In the genomic region with DNA sequence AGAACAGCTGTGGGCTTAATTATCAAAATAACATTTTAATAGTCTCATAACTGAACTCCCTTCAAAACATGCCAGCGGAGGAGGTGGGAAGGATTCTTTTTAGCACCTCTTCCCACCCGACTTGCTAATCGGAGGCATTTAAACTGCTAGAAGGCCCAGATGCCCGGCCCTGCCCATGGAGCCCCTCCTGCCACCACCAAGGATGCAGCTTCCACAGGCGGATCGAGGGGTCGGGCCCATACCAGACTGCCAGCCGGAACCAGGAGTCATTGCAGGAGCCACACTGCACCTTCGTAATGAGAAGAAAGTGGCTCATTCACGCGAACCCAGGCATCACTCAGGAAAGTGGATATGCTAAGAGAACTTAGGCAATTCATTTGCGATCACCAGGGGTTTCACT, we compare ENCODE assay signal across 1 cellular context.
TF ChIP-seq lines count a peak whose summit lies in the region.

No MANE protein-coding gene starts in this region.

TF ChIP-seq in IMR-90, 13 proteins besides CTCF, POLR2A, EP300 and RAD21:
- TF ChIP-seq CEBPB (IDR thresholded peaks at IDR 0.05; ENCODE audit: low read depth, low read length) (no peak), BHLHE40 (IDR thresholded peaks at IDR 0.05; ENCODE audit: low read depth, low read length) (no peak), NFE2L2 (IDR thresholded peaks at IDR 0.05; ENCODE audit: low read depth, low read length) (no peak), RCOR1 (IDR thresholded peaks at IDR 0.05; ENCODE audit: insufficient replicate concordance, low read length) (no peak)
